Comparison of ENCODE assay signal across 24 cellular contexts in genomic region chr2:126973745-126974144, GRCh38.
"Had no signal": no experiment of that assay in that cellular context is flagged by ENCODE, and none has a peak within 500 bp of the region (broad histone marks: within the 10 kb centered on the region; RNA-seq: fewer than 3 reads in every experiment).

No MANE protein-coding gene starts in this region.

- H3K36me3 ChIP-seq: MG63, SJSA1 had no signal

- H3K4me3 ChIP-seq: MG63, SJSA1, SK-N-MC had no signal

- DNase-seq: Karpas-422, KG1, MG63, NCI-H1092, NCI-H1105 treated with DMSO at 0.1 percent for 48 hours, NCI-H1417 treated with DMSO at 0.1 percent for 48 hours, NCI-H146, NCI-H1694 treated with DMSO at 0.1 percent for 48 hours, NCI-H1930, NCI-H2081, NCI-H2107, NCI-H226, NCI-H446, NCI-H510A, NCI-H524 treated with DMSO at 0.1 percent for 48 hours, NCI-H69, NCI-H774, Right ventricle myocardium superior, RPMI8226, SIG-M5, SW 1271 had no signal

- H3K27me3 ChIP-seq: MG63 had no signal

- H3K27ac ChIP-seq: HL-60, SJSA1, SK-N-MC had no signal

- H3K9me3 ChIP-seq: MG63, SJSA1 had no signal
